Comparison of ENCODE assay signal across 8 cellular contexts in the genomic region with DNA sequence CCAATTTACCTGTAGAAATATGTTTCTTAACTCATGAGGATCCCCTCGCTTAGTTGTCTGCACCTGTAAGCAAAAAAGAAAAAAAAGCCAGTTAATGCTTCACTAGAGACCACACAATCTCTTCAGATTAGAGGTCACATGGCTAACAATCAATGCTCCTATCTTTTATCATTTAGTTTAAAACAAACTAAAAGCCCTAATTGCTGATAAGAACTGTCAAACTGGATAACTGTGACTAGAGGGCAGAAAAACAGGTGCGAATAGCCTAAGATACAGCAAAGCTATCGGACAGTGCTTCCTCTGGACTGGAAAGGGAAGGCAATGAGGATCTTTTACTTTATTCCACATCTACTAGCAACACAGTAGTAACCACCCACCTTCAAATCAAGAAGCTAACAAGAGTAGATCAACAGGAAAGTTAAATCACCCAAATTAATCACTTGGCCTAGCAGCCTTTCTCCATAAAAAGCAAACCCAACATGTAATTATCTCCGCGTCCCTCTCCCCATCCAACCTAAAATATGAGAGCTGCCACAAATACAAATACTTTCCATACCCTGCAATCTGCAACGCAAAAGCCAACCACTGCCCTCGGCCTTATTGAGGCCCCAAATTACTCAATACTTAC. TPM values are rescaled to one million over a fixed set of nuclear protein-coding genes. Genes with fewer than 3 reads are reported as not detected.
DNase-seq lines count a peak whose midpoint lies in the region; ATAC-seq and TF ChIP-seq lines count a peak whose summit lies in the region.

No MANE protein-coding gene starts in this region.

- H3K27me3 ChIP-seq in iPS DF 6.9 (ENCODE audit: control insufficient read depth, insufficient read depth, low read length), result no peaks in the 10 kb centered on the region
- H3K27me3 ChIP-seq in smooth muscle cell (ENCODE audit: low read depth), result no peaks in the 10 kb centered on the region

- H3K9me3 ChIP-seq in iPS DF 6.9 (ENCODE audit: control insufficient read depth, insufficient read depth, low read length) (no peaks in the 10 kb centered on the region), smooth muscle cell (replicated peaks; ENCODE audit: low read depth) (no peaks in the 10 kb centered on the region)

- intact Hi-C loops in posterior vena cava (cut with DNase I), result no loop called here

- no peaks in the 10 kb centered on the region for H3K79me2 ChIP-seq in smooth muscle cell (ENCODE audit: low read depth)

- peak overlapping the region; percentile 88 for H3K4me2 ChIP-seq in smooth muscle cell

- no peaks in the 10 kb centered on the region for H3K36me3 ChIP-seq in iPS DF 6.9 (ENCODE audit: control insufficient read depth, insufficient read depth, low read length)
- H3K36me3 ChIP-seq in smooth muscle cell (ENCODE audit: low read depth), result no peaks in the 10 kb centered on the region

- TF ChIP-seq CTCF in smooth muscle cell (IDR thresholded peaks at IDR 0.05; ENCODE audit: borderline replicate concordance, insufficient read depth, poor library complexity, severe bottlenecking), result no peak

- H3K9me3 Mint-ChIP-seq in activated CD8-positive, alpha-beta T cell treated with anti-CD3 and anti-CD28 coated beads, Interleukin-2, amount 10 ng/mL, durations not matched to agents 7 days and 5 days (ENCODE audit: insufficient read depth), result no peaks in the 10 kb centered on the region

- no peaks in the 10 kb centered on the region for H3F3A ChIP-seq in smooth muscle cell (ENCODE audit: low read depth)

- ATAC-seq in HG02970 (IDR thresholded peaks at IDR 0.05; ENCODE audit: low FRiP score, unreplicated experiment) (peak; percentile 8), HG02642 (IDR thresholded peaks at IDR 0.05; ENCODE audit: poor library complexity, unreplicated experiment) (no peak)
- ATAC-seq in activated CD8-positive, alpha-beta T cell treated with anti-CD3 and anti-CD28 coated beads, Interleukin-2, amount 10 ng/mL, durations not matched to agents 7 days and 5 days, result no peak

- H3K4me3 Mint-ChIP-seq in activated CD8-positive, alpha-beta T cell treated with anti-CD3 and anti-CD28 coated beads, Interleukin-2, amount 10 ng/mL, durations not matched to agents 7 days and 5 days, result peak overlapping the region; percentile 96

- POLR2A ChIA-PET in activated CD8-positive, alpha-beta T cell treated with anti-CD3 and anti-CD28 coated beads, Interleukin-2, amount 10 ng/mL, durations not matched to agents 7 days and 5 days (lab: Charles Lee), result interaction anchor here (0.6 to 3.5 kb wide), 5 partner anchors 7 to 730 kb away, joined by 3 to 23 read pairs (median 3); a partner anchor contains a TSS

- CTCF ChIA-PET in activated CD8-positive, alpha-beta T cell treated with anti-CD3 and anti-CD28 coated beads, Interleukin-2, amount 10 ng/mL, durations not matched to agents 7 days and 5 days (lab: Charles Lee), result interaction anchor here (0.6 to 1.3 kb wide), 6 partner anchors 10 to 964 kb away, joined by 3 to 4 read pairs (median 3); no protein-coding TSS in a partner anchor

- peak overlapping the region; percentile 87 for H3K27ac Mint-ChIP-seq in activated CD8-positive, alpha-beta T cell treated with anti-CD3 and anti-CD28 coated beads, Interleukin-2, amount 10 ng/mL, durations not matched to agents 7 days and 5 days

- H3K4me1 ChIP-seq in iPS DF 6.9 (ENCODE audit: control insufficient read depth, insufficient read depth, low read length) (no peaks in the 10 kb centered on the region), smooth muscle cell (ENCODE audit: low read depth) (no peaks in the 10 kb centered on the region)

- peak overlapping the region; percentile 86; the same call in 1 of the 2 replicates for H3K4me3 ChIP-seq in iPS DF 6.9 (ENCODE audit: low read length)
- H3K4me3 ChIP-seq in smooth muscle cell, result peak overlapping the region; percentile 93

- H3K36me3 Mint-ChIP-seq in activated CD8-positive, alpha-beta T cell treated with anti-CD3 and anti-CD28 coated beads, Interleukin-2, amount 10 ng/mL, durations not matched to agents 7 days and 5 days (ENCODE audit: low read depth), result peaks cover 31% of the 10 kb centered on the region

- no peaks in the 10 kb centered on the region for H4K20me1 ChIP-seq in smooth muscle cell (ENCODE audit: low read depth)

- H2AFZ ChIP-seq in smooth muscle cell (ENCODE audit: low read depth), result peak overlapping the region; percentile 98

- peaks cover 28% of the 10 kb centered on the region for H3K4me1 Mint-ChIP-seq in activated CD8-positive, alpha-beta T cell treated with anti-CD3 and anti-CD28 coated beads, Interleukin-2, amount 10 ng/mL, durations not matched to agents 7 days and 5 days (ENCODE audit: low read depth)

- peak; percentile 8 for DNase-seq in Ammon's horn (ENCODE audit: low spot score)
- no peak for DNase-seq in activated CD8-positive, alpha-beta T cell treated with anti-CD3 and anti-CD28 coated beads, Interleukin-2, amount 10 ng/mL, durations not matched to agents 7 days and 5 days
- DNase-seq in iPS DF 6.9 (ENCODE audit: low read depth, low spot score), result no peak
- DNase-seq in smooth muscle cell (lab: John Stamatoyannopoulos, UW; ENCODE audit: unreplicated experiment), result no peak
- no peak for DNase-seq in posterior vena cava (ENCODE audit: low spot score)
- no peak for DNase-seq in DMS 273 treated with DMSO at 0.1 percent for 48 hours (lab: John Stamatoyannopoulos, UW)

- no peaks in the 10 kb centered on the region for H3K27me3 Mint-ChIP-seq in activated CD8-positive, alpha-beta T cell treated with anti-CD3 and anti-CD28 coated beads, Interleukin-2, amount 10 ng/mL, durations not matched to agents 7 days and 5 days (ENCODE audit: low read depth)

- peak overlapping the region; percentile 80 for H3K9ac ChIP-seq in smooth muscle cell (ENCODE audit: low read depth)

- no peak overlapping the region for H3K27ac ChIP-seq in iPS DF 6.9 (ENCODE audit: low read length)
- no peak overlapping the region for H3K27ac ChIP-seq in smooth muscle cell (ENCODE audit: low read depth)

- WGBS in iPS DF 6.9 (ENCODE audit: insufficient coverage, insufficient read length), result no CpG with 5 or more reads among the region's 7 CpGs
- 49% methylated on average over 7 of the region's 7 CpGs for WGBS in smooth muscle cell (ENCODE audit: low lambda C conversion rate)

RNA-seq across cellular contexts. Expression of a gene that starts 0.7 kb away (rescaled TPM):
- total RNA-seq in activated CD8-positive, alpha-beta T cell treated with anti-CD3 and anti-CD28 coated beads, Interleukin-2, amount 10 ng/mL, durations not matched to agents 7 days and 5 days, result 10 to 100 TPM; 27.4 to 28.9 TPM
- 22.3 and 22.4 TPM in 2 replicates for total RNA-seq in smooth muscle cell
- polyA plus RNA-seq in smooth muscle cell, result 10.5 and 11.2 TPM in 2 replicates
- 10 to 100 TPM; 34.7 to 35.4 TPM for total RNA-seq in posterior vena cava

RNA-seq across cellular contexts. Expression of a gene that starts 29.0 kb away (rescaled TPM):
- 10 to 100 TPM; 75.5 to 77.3 TPM for total RNA-seq in activated CD8-positive, alpha-beta T cell treated with anti-CD3 and anti-CD28 coated beads, Interleukin-2, amount 10 ng/mL, durations not matched to agents 7 days and 5 days
- total RNA-seq in smooth muscle cell (46.7 and 65.7 TPM in 2 replicates), posterior vena cava (10 to 100 TPM; 29.1 to 42.5 TPM)
- polyA plus RNA-seq in smooth muscle cell, result 56.6 and 59.1 TPM in 2 replicates
